ENCODE assay signal across 8 cellular contexts in the genomic region with DNA sequence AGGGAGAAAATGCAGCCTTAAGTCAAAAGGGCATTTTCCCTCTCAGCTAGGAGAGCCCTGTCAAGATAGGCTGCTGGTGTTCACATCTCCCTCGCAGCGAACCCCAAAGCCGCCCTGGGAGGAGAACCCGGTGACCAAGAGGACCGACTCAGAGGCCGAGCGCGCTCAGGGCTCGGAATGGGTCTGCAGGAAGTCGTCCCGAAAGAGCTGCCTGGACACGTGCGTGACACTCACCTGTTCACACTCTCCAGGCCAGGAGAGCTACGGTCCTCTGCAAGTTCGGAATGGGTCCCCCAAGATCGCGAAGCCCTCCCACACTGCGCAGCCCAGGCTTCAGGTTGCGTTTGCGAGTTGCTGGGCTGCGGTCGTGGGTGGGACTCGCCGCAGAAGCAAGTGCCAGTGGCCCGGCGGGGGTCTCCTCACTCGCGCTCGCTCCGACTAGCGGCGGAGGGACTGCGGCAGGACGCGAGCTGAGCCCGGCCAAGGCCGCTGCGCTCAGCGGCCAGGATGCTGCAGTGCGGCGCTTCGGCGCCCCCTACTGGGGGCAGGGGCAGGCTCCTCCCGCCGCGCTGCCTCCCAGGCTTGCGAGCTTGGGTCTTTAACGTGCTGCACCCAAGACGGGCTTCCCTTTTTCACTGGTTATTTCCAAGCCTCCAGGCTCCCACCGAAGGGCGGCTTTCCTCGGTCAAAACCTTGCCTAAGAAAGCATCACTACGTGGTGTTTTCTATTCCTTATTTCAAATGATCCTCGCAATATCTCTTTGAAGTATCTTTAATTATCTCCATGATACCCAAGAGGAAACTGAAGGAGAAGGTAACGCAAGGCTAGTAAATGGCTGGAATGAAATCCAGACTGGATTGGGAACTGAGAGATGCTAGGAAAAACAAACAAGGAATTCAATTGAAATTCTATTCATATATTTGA.
DNase-seq lines count a peak whose midpoint lies in the region; ATAC-seq lines count a peak whose summit lies in the region.

A gene with protein sequence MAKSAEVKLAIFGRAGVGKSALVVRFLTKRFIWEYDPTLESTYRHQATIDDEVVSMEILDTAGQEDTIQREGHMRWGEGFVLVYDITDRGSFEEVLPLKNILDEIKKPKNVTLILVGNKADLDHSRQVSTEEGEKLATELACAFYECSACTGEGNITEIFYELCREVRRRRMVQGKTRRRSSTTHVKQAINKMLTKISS (minus strand): TSS at position 457 of the 925 bp plus-strand sequence. CDS start 3,928 bp downstream, outside the sequence.

- DNase-seq in ACHN: peak; percentile 84
- DNase-seq in NCI-H510A treated with DMSO at 0.1 percent for 48 hours (lab: John Stamatoyannopoulos, UW): peak; percentile 44
- peak; percentile 92 for DNase-seq in activated CD8-positive, alpha-beta memory T cell treated with anti-CD3 and anti-CD28 coated beads, Interleukin-2, amount 50 U/mL, for 48 hours
- DNase-seq in epidermal melanocyte (ENCODE audit: insufficient read length, low spot score): peak; percentile 36
- peak; percentile 67 for DNase-seq in middle frontal gyrus (ENCODE audit: extremely low spot score, low spot score)
- DNase-seq in stimulated activated CD8-positive, alpha-beta memory T cell treated with anti-CD3 and anti-CD28 coated beads, Interleukin-2, amount 100 ng/mL, for 1 hour (ENCODE audit: low read depth in 2 of 2): peak; percentile 44 to 48

- in situ Hi-C loops in ACHN (cut with HindIII; ENCODE audit: low pct_ligation_motif_present, low pct_unique_long_range_greater_than_20kb, low sequenced_read_pairs): no loop called here

- ATAC-seq in GM18858 (IDR thresholded peaks at IDR 0.05; ENCODE audit: unreplicated experiment) (peak; percentile 95), HG03095 (IDR thresholded peaks at IDR 0.05; ENCODE audit: unreplicated experiment) (peak; percentile 98)

Comparison
In these comparisons a context has a peak if more than half of its experiments do, and no peak if none do; other contexts are left out.
1. Peak in every context shown above with its lines: DNase-seq and ATAC-seq.
2. DNase-seq: peak in every context shown above with its lines; median percentile 92 in activated CD8-positive, alpha-beta memory T cell treated with anti-CD3 and anti-CD28 coated beads, Interleukin-2, amount 50 U/mL, for 48 hours; 84 in ACHN; 67 in middle frontal gyrus; 46 in stimulated activated CD8-positive, alpha-beta memory T cell treated with anti-CD3 and anti-CD28 coated beads, Interleukin-2, amount 100 ng/mL, for 1 hour; 44 in NCI-H510A treated with DMSO at 0.1 percent for 48 hours; 36 in epidermal melanocyte.